In the genomic region with DNA sequence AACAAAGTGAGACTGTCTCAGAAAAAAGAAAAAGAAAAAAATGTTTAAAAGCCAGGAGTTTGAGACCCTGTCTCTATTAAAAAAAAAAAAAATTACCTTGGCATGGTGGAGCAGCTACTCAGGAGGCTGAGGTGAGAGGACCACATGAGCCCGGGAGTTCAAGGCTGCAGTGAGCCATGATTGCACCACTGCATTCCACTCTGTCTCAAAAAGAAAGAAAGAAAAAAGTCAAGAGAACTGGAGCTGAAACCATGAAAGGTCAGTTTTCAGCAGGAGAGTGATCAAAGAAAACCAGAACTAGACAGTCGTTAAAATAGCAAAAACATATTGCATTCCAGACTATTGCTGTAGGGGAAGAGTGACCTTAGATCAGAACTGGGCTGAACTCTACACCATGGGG, we compare ENCODE assay signal across 1 cellular context.
TF ChIP-seq lines count a peak whose summit lies in the region.

No MANE protein-coding gene starts in this region.

TF ChIP-seq in HepG2, 621 proteins besides CTCF, POLR2A, EP300 and RAD21 (continued from another document):
- TF ChIP-seq, protein P1, sequence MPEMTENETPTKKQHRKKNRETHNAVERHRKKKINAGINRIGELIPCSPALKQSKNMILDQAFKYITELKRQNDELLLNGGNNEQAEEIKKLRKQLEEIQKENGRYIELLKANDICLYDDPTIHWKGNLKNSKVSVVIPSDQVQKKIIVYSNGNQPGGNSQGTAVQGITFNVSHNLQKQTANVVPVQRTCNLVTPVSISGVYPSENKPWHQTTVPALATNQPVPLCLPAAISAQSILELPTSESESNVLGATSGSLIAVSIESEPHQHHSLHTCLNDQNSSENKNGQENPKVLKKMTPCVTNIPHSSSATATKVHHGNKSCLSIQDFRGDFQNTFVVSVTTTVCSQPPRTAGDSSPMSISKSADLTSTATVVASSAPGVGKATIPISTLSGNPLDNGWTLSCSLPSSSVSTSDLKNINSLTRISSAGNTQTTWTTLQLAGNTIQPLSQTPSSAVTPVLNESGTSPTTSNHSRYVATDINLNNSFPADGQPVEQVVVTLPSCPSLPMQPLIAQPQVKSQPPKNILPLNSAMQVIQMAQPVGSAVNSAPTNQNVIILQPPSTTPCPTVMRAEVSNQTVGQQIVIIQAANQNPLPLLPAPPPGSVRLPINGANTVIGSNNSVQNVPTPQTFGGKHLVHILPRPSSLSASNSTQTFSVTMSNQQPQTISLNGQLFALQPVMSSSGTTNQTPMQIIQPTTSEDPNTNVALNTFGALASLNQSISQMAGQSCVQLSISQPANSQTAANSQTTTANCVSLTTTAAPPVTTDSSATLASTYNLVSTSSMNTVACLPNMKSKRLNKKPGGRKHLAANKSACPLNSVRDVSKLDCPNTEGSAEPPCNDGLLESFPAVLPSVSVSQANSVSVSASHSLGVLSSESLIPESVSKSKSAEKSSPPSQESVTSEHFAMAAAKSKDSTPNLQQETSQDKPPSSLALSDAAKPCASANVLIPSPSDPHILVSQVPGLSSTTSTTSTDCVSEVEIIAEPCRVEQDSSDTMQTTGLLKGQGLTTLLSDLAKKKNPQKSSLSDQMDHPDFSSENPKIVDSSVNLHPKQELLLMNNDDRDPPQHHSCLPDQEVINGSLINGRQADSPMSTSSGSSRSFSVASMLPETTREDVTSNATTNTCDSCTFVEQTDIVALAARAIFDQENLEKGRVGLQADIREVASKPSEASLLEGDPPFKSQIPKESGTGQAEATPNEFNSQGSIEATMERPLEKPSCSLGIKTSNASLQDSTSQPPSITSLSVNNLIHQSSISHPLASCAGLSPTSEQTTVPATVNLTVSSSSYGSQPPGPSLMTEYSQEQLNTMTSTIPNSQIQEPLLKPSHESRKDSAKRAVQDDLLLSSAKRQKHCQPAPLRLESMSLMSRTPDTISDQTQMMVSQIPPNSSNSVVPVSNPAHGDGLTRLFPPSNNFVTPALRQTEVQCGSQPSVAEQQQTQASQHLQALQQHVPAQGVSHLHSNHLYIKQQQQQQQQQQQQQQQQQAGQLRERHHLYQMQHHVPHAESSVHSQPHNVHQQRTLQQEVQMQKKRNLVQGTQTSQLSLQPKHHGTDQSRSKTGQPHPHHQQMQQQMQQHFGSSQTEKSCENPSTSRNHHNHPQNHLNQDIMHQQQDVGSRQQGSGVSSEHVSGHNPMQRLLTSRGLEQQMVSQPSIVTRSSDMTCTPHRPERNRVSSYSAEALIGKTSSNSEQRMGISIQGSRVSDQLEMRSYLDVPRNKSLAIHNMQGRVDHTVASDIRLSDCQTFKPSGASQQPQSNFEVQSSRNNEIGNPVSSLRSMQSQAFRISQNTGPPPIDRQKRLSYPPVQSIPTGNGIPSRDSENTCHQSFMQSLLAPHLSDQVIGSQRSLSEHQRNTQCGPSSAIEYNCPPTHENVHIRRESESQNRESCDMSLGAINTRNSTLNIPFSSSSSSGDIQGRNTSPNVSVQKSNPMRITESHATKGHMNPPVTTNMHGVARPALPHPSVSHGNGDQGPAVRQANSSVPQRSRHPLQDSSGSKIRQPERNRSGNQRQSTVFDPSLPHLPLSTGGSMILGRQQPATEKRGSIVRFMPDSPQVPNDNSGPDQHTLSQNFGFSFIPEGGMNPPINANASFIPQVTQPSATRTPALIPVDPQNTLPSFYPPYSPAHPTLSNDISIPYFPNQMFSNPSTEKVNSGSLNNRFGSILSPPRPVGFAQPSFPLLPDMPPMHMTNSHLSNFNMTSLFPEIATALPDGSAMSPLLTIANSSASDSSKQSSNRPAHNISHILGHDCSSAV (CRISPR knock-in tag; IDR thresholded peaks at IDR 0.05; ENCODE audit: borderline replicate concordance), result no peak
- TF ChIP-seq GABPA (IDR thresholded peaks at IDR 0.05; ENCODE audit: low read depth, low read length) (no peak), GABPA (CRISPR knock-in tag; IDR thresholded peaks at IDR 0.05; ENCODE audit: low read depth) (no peak), NCOR1 (IDR thresholded peaks at IDR 0.05; ENCODE audit: borderline replicate concordance, low read length) (peak; percentile 84), HDAC2 (CRISPR knock-in tag; IDR thresholded peaks at IDR 0.05) (0 out of 2 replicates have a peak, but pooled peaks have one; percentile 23), HNF4G (IDR thresholded peaks at IDR 0.05; ENCODE audit: borderline replicate concordance, low read depth, low read length) (peak; percentile 25; the same call in 1 of the 2 replicates), HNF4G (CRISPR knock-in tag; IDR thresholded peaks at IDR 0.05; ENCODE audit: borderline replicate concordance, low read depth) (no peak), KLF16 (CRISPR knock-in tag; IDR thresholded peaks at IDR 0.05) (0 out of 4 replicates have a peak, but pooled peaks of 1 of the 2 experiments have one; percentile 18), NR2F6 (IDR thresholded peaks at IDR 0.05) (peak; percentile 47; the same call in 1 of the 2 replicates), NR2F6 (CRISPR knock-in tag; IDR thresholded peaks at IDR 0.05) (peak; percentile 60; the same call in 1 of the 2 replicates), KDM1A (CRISPR knock-in tag; IDR thresholded peaks at IDR 0.05) (peak; percentile 51; the same call in 1 of the 2 replicates), SAP130 (CRISPR knock-in tag; IDR thresholded peaks at IDR 0.05; ENCODE audit: low read depth) (peak; percentile 38; the same call in 1 of the 2 replicates), KAT8 (CRISPR knock-in tag; IDR thresholded peaks at IDR 0.05) (peak; percentile 26; the same call in 1 of the 2 replicates), ZNF3 (CRISPR knock-in tag; IDR thresholded peaks at IDR 0.05) (0 out of 2 replicates have a peak, but pooled peaks have one; percentile 71), RARA (CRISPR knock-in tag; IDR thresholded peaks at IDR 0.05) (peak; percentile 51), ZNF460 (CRISPR knock-in tag; IDR thresholded peaks at IDR 0.05; ENCODE audit: borderline replicate concordance) (no peak), SOX13 (IDR thresholded peaks at IDR 0.05) (no peak), SOX13 (CRISPR knock-in tag; conservative IDR thresholded peaks at IDR 0.05 in 1 of 2, IDR thresholded peaks at IDR 0.05 in 1 of 2) (peak in 1 of 2 experiments; percentile 30; a peak in 1 of 4 replicates), HOXD1 (CRISPR knock-in tag; IDR thresholded peaks at IDR 0.05) (no peak), ZSCAN12 (CRISPR knock-in tag; IDR thresholded peaks at IDR 0.05) (no peak), ZSCAN29 (CRISPR knock-in tag; conservative IDR thresholded peaks at IDR 0.05) (no peak), SETDB1 (CRISPR knock-in tag; IDR thresholded peaks at IDR 0.05; ENCODE audit: borderline replicate concordance) (no peak), MAF1 (CRISPR knock-in tag; IDR thresholded peaks at IDR 0.05; ENCODE audit: borderline replicate concordance) (no peak), SKI (IDR thresholded peaks at IDR 0.05; ENCODE audit: partially characterized antibody) (peak; percentile 41), THYN1 (CRISPR knock-in tag; IDR thresholded peaks at IDR 0.05; ENCODE audit: borderline replicate concordance, low read depth) (no peak), TAF1 (CRISPR knock-in tag; IDR thresholded peaks at IDR 0.05) (no peak), PITX1 (CRISPR knock-in tag; IDR thresholded peaks at IDR 0.05) (0 out of 2 replicates have a peak, but pooled peaks have one; percentile 25), KDM4B (CRISPR knock-in tag; IDR thresholded peaks at IDR 0.05) (no peak), LCORL (IDR thresholded peaks at IDR 0.05) (no peak), LCORL (CRISPR knock-in tag; IDR thresholded peaks at IDR 0.05) (peak; percentile 22; the same call in 1 of the 2 replicates), ZNF205 (CRISPR knock-in tag; IDR thresholded peaks at IDR 0.05) (no peak), NR2F1 (CRISPR knock-in tag; IDR thresholded peaks at IDR 0.05) (peak in 1 of 2 experiments; percentile 48; a peak in 1 of 4 replicates), CBX5 (CRISPR knock-in tag; IDR thresholded peaks at IDR 0.05; ENCODE audit: borderline replicate concordance) (0 out of 2 replicates have a peak, but pooled peaks have one; percentile 30), GATAD2A (CRISPR knock-in tag; IDR thresholded peaks at IDR 0.05) (peak; percentile 53; the same call in 1 of the 2 replicates), KAT7 (CRISPR knock-in tag; IDR thresholded peaks at IDR 0.05; ENCODE audit: borderline replicate concordance) (0 out of 2 replicates have a peak, but pooled peaks have one; percentile 22), SP4 (CRISPR knock-in tag; IDR thresholded peaks at IDR 0.05) (0 out of 2 replicates have a peak, but pooled peaks have one; percentile 12), KDM6A (CRISPR knock-in tag; IDR thresholded peaks at IDR 0.05; ENCODE audit: low read depth) (no peak)
- TF ChIP-seq, protein P2, sequence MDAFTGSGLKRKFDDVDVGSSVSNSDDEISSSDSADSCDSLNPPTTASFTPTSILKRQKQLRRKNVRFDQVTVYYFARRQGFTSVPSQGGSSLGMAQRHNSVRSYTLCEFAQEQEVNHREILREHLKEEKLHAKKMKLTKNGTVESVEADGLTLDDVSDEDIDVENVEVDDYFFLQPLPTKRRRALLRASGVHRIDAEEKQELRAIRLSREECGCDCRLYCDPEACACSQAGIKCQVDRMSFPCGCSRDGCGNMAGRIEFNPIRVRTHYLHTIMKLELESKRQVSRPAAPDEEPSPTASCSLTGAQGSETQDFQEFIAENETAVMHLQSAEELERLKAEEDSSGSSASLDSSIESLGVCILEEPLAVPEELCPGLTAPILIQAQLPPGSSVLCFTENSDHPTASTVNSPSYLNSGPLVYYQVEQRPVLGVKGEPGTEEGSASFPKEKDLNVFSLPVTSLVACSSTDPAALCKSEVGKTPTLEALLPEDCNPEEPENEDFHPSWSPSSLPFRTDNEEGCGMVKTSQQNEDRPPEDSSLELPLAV (CRISPR knock-in tag; conservative IDR thresholded peaks at IDR 0.05; ENCODE audit: low read depth), result no peak
- TF ChIP-seq, protein P3, sequence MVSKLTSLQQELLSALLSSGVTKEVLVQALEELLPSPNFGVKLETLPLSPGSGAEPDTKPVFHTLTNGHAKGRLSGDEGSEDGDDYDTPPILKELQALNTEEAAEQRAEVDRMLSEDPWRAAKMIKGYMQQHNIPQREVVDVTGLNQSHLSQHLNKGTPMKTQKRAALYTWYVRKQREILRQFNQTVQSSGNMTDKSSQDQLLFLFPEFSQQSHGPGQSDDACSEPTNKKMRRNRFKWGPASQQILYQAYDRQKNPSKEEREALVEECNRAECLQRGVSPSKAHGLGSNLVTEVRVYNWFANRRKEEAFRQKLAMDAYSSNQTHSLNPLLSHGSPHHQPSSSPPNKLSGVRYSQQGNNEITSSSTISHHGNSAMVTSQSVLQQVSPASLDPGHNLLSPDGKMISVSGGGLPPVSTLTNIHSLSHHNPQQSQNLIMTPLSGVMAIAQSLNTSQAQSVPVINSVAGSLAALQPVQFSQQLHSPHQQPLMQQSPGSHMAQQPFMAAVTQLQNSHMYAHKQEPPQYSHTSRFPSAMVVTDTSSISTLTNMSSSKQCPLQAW (CRISPR knock-in tag; IDR thresholded peaks at IDR 0.05), result 0 out of 2 replicates have a peak, but pooled peaks have one; percentile 13
- TF ChIP-seq, protein P4, sequence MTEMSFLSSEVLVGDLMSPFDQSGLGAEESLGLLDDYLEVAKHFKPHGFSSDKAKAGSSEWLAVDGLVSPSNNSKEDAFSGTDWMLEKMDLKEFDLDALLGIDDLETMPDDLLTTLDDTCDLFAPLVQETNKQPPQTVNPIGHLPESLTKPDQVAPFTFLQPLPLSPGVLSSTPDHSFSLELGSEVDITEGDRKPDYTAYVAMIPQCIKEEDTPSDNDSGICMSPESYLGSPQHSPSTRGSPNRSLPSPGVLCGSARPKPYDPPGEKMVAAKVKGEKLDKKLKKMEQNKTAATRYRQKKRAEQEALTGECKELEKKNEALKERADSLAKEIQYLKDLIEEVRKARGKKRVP (CRISPR knock-in tag; IDR thresholded peaks at IDR 0.05), result 0 out of 4 replicates have a peak, but pooled peaks of 1 of the 2 experiments have one; percentile 13
- TF ChIP-seq, protein P5, sequence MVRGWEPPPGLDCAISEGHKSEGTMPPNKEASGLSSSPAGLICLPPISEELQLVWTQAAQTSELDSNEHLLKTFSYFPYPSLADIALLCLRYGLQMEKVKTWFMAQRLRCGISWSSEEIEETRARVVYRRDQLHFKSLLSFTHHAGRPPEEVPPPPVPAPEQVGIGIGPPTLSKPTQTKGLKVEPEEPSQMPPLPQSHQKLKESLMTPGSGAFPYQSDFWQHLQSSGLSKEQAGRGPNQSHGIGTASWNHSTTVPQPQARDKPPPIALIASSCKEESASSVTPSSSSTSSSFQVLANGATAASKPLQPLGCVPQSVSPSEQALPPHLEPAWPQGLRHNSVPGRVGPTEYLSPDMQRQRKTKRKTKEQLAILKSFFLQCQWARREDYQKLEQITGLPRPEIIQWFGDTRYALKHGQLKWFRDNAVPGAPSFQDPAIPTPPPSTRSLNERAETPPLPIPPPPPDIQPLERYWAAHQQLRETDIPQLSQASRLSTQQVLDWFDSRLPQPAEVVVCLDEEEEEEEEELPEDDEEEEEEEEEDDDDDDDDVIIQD (CRISPR knock-in tag; IDR thresholded peaks at IDR 0.05; ENCODE audit: low read depth), result 0 out of 2 replicates have a peak, but pooled peaks have one; percentile 15
